In the genomic region with DNA sequence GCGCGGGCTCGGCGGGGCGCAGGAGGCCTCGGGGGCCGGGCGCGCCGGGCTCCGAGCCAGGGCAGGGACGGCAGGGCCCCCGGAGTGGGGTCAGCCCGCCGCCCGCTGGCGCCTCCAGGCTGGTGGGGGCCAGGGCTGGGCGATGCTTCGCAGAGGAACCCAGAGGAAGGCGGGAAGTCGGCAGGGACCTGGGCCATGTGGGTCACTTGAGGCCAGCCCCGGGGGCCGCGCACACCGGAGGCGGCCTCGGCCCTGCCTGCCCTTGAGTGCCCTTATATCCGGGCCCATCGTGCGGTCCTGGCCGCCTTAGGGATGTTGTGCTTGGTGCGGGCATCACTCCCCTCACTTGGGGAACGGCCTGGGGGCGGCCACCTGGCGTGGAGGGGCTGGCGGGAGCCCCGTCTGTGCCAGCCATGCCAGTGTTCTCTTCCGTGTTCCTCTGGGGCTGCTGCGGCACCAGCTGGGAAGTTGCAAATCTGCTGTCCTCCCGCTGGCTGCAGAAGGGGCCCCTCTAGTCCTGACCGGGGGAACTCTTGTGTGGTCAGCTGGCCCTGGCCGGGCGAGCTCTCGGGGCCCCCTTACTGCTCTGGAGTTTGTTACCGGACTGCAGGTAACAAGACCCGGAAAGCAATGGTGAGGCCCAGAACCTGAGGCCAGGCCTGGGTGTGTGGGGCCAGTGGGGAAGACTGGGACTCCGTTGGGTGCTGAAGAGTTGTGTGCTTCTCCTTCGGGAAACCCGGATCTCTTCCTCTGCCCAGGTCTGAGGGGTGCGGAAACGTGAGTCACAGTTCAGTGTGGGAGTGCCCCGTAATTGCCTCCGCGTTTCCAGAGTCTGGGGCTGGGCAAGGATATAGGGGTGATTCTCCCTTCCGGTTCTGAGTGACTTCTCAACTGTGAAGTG, we compare ENCODE assay signal across 8 cellular contexts. TPM values are rescaled to one million over a fixed set of nuclear protein-coding genes. Genes with fewer than 3 reads are reported as not detected.
DNase-seq lines count a peak whose midpoint lies in the region; ATAC-seq and TF ChIP-seq lines count a peak whose summit lies in the region.

No MANE protein-coding gene starts in this region.

- intact Hi-C loops in posterior vena cava (cut with DNase I): loop anchor here in 1 of 2 donors (5.0 kb wide), 1 partner anchor 1894 kb away; no protein-coding TSS in a partner anchor

- POLR2A ChIA-PET in WTC11 (lab: Charles Lee): interaction anchor here (1.2 kb wide), 1 partner anchor 15 kb away, joined by 3 read pairs; no protein-coding TSS in a partner anchor

- in situ Hi-C loops in ACHN (cut with HindIII; ENCODE audit: low pct_ligation_motif_present, low pct_unique_long_range_greater_than_20kb, low sequenced_read_pairs): no loop called here

- peaks cover 6% of the 10 kb centered on the region; the same call in 1 of the 2 replicates for H3K36me3 ChIP-seq in HUES64 (ENCODE audit: insufficient read depth, low read length)

- peak overlapping the region; percentile 91 for H3K9ac ChIP-seq in HUES64 (ENCODE audit: low read depth, low read length)

- H3K4me3 ChIP-seq in HUES64 (ENCODE audit: low read length): peak overlapping the region; percentile 92
- peak overlapping the region; percentile 76 for H3K4me3 ChIP-seq in epithelial cell of esophagus (ENCODE audit: low read length)

- H3K9me3 ChIP-seq in HUES64 (ENCODE audit: insufficient read depth, low read depth, low read length): no peaks in the 10 kb centered on the region

- H3K4me1 ChIP-seq in HUES64 (ENCODE audit: insufficient read depth, low read length): peaks cover 11% of the 10 kb centered on the region; the same call in 1 of the 2 replicates

- H3K27ac ChIP-seq in HUES64 (ENCODE audit: low read depth, low read length): no peak overlapping the region

- 9% methylated on average over 55 of the region's 55 CpGs for WGBS in HUES64

- ATAC-seq in GM18909 (IDR thresholded peaks at IDR 0.05; ENCODE audit: poor library complexity, unreplicated experiment) (peak; percentile 16), WTC11 (peak; percentile 1; the same call in 1 of the 2 replicates)

- H3K4me3 Mint-ChIP-seq in WTC11: peak overlapping the region; percentile 81
- peak overlapping the region; percentile 84 for H3K4me3 Mint-ChIP-seq in nephron progenitor cell

- no peaks in the 10 kb centered on the region for H3K27me3 ChIP-seq in HUES64 (ENCODE audit: insufficient read depth, low read length)

- H3K4me1 Mint-ChIP-seq in WTC11: peaks cover 20% of the 10 kb centered on the region
- peaks cover 43% of the 10 kb centered on the region for H3K4me1 Mint-ChIP-seq in nephron progenitor cell

- H3K36me3 Mint-ChIP-seq in WTC11 (0 out of 2 replicates have a peak, but pooled peaks cover 2% of the 10 kb centered on the region), nephron progenitor cell (ENCODE audit: low read depth) (peaks cover 6% of the 10 kb centered on the region)

- H3K27ac Mint-ChIP-seq in WTC11: peak overlapping the region; percentile 41; the same call in 1 of the 2 replicates
- H3K27ac Mint-ChIP-seq in nephron progenitor cell: peak overlapping the region; percentile 57

- peak; percentile 77 for DNase-seq in ACHN
- DNase-seq in WTC11 (ENCODE audit: low spot score): peak; percentile 44
- peak; percentile 82 for DNase-seq in epithelial cell of esophagus (ENCODE audit: low read depth)
- peak; percentile 49 for DNase-seq in nephron progenitor cell
- no peak for DNase-seq in posterior vena cava (ENCODE audit: low spot score)
- DNase-seq in NCI-H446 (lab: John Stamatoyannopoulos, UW): no peak

- H3K27me3 Mint-ChIP-seq in WTC11 (ENCODE audit: low read depth): no peaks in the 10 kb centered on the region
- no peaks in the 10 kb centered on the region for H3K27me3 Mint-ChIP-seq in nephron progenitor cell (ENCODE audit: low read depth, poor library complexity)

- H3K9me3 Mint-ChIP-seq in WTC11 (no peaks in the 10 kb centered on the region), nephron progenitor cell (no peaks in the 10 kb centered on the region)

- CTCF ChIA-PET in WTC11 (lab: Charles Lee): interaction anchor here (1.0 to 2.1 kb wide), 7 partner anchors 41 to 136 kb away, joined by 3 to 10 read pairs (median 3); partner anchors contain the start of gene METTL26

- TF ChIP-seq CTCF in WTC11 (IDR thresholded peaks at IDR 0.05): no peak
- TF ChIP-seq CTCF in epithelial cell of esophagus (IDR thresholded peaks at IDR 0.05; ENCODE audit: insufficient read depth, low read depth, low read length, missing control alignments): no peak
- TF ChIP-seq CTCF in nephron progenitor cell (IDR thresholded peaks at IDR 0.05): no peak

TF ChIP-seq in WTC11, 78 proteins besides CTCF, POLR2A, EP300 and RAD21:
- TF ChIP-seq USF1 (CRISPR knock-in tag; IDR thresholded peaks at IDR 0.05) (peak; percentile 1; the same call in 1 of the 2 replicates), CREB1 (CRISPR knock-in tag; IDR thresholded peaks at IDR 0.05) (no peak), MAX (CRISPR knock-in tag; IDR thresholded peaks at IDR 0.05) (peak; percentile 57; the same call in 1 of the 2 replicates), ATF1 (CRISPR knock-in tag; IDR thresholded peaks at IDR 0.05) (no peak), RELA (CRISPR knock-in tag; IDR thresholded peaks at IDR 0.05; ENCODE audit: borderline replicate concordance) (no peak), FOXP4 (CRISPR knock-in tag; IDR thresholded peaks at IDR 0.05) (0 out of 2 replicates have a peak, but pooled peaks have one; percentile 26), FOXK1 (CRISPR knock-in tag; IDR thresholded peaks at IDR 0.05) (0 out of 2 replicates have a peak, but pooled peaks have one; percentile 34), ETV6 (CRISPR knock-in tag; IDR thresholded peaks at IDR 0.05) (no peak; the same call in 1 of the 2 replicates), ZNF416 (CRISPR knock-in tag; IDR thresholded peaks at IDR 0.05) (no peak)

RNA-seq across cellular contexts. Expression of gene CAPN15, which starts 0.8 kb away (rescaled TPM):
- polyA plus RNA-seq in HUES64 (2013, experiment 1 of 2): 31.1 TPM
- 29.1 TPM for polyA plus RNA-seq in HUES64 (2013, experiment 2 of 2)
- total RNA-seq in WTC11 (2021): 89.3 to 110 TPM (median 93.8 TPM) in 3 replicates
- total RNA-seq in posterior vena cava: 10 to 100 TPM; 23.3 to 26.6 TPM

RNA-seq across cellular contexts. Expression of gene PRR35, which starts 31.8 kb away (rescaled TPM):
- polyA plus RNA-seq in HUES64 (2013, experiment 1 of 2): 0.10 TPM
- not detected for polyA plus RNA-seq in HUES64 (2013, experiment 2 of 2)
- total RNA-seq in WTC11 (2021): 0.72 to 1.1 TPM (median 0.94 TPM) in 3 replicates
- total RNA-seq in posterior vena cava: not detected

RNA-seq across cellular contexts. Expression of gene NHLRC4, which starts 38.4 kb away (rescaled TPM):
- polyA plus RNA-seq in HUES64 (2013, experiment 1 of 2): 0.35 TPM
- 0.38 TPM for polyA plus RNA-seq in HUES64 (2013, experiment 2 of 2)
- 0.76 to 0.92 TPM (median 0.87 TPM) in 3 replicates for total RNA-seq in WTC11 (2021)
- total RNA-seq in posterior vena cava: under 1 TPM; 0.38 to 0.65 TPM

RNA-seq across cellular contexts. Expression of gene PIGQ, which starts 41.4 kb away (rescaled TPM):
- 25.4 TPM for polyA plus RNA-seq in HUES64 (2013, experiment 1 of 2)
- polyA plus RNA-seq in HUES64 (2013, experiment 2 of 2): 25.9 TPM
- total RNA-seq in WTC11 (2021): 57.7 to 63.7 TPM (median 60.8 TPM) in 3 replicates
- 10 to 100 TPM; 22.1 to 25.4 TPM for total RNA-seq in posterior vena cava

Comparison
In these comparisons a context has a peak if more than half of its experiments do, and no peak if none do; other contexts are left out.
1. DNase-seq: peak in ACHN (single experiment), WTC11 (single experiment), epithelial cell of esophagus (single experiment) and nephron progenitor cell (single experiment); none in posterior vena cava (single experiment) and NCI-H446 (0 of 2).